8 cellular contexts compared by ENCODE assay signal in genomic region chr2:216339456-216340279, GRCh38. TPM values are rescaled to one million over a fixed set of nuclear protein-coding genes. Genes with fewer than 3 reads are reported as not detected.
DNase-seq lines count a peak whose midpoint lies in the region; ATAC-seq, FAIRE-seq and TF ChIP-seq lines count a peak whose summit lies in the region.

No MANE protein-coding gene starts in this region.

- H3K27ac ChIP-seq in GM23338 (ENCODE audit: low read depth) (peak overlapping the region; percentile 46; the same call in 1 of the 2 replicates), small intestine (ENCODE audit: low read depth in 1 of 2, low read length in 1 of 2) (peak overlapping the region in 1 of 2 donors; percentile 56)

- H3K36me3 ChIP-seq in GM23338 (ENCODE audit: insufficient read depth) (no peaks in the 10 kb centered on the region), small intestine (ENCODE audit: control insufficient read depth in 2 of 2, insufficient read depth in 2 of 2, low read length in 2 of 2) (no peaks in the 10 kb centered on the region)

- H3K36me3 Mint-ChIP-seq in GM23338 (ENCODE audit: low read depth): no peaks in the 10 kb centered on the region

- peaks cover 2% of the 10 kb centered on the region; the same call in 1 of the 2 replicates for H3F3A ChIP-seq in GM23338 (replicated peaks; ENCODE audit: low read depth)

- WGBS in small intestine, 3 donors: 32 to 42% (median 37%) methylated on average over 7 of the region's 7 CpGs

- no peaks in the 10 kb centered on the region for H3K9me3 Mint-ChIP-seq in GM23338

- TF ChIP-seq CTCF in GM23338 (conservative IDR thresholded peaks at IDR 0.05; ENCODE audit: low read depth in 2 of 2): no peak

- H3K27ac Mint-ChIP-seq in GM23338: peak overlapping the region; percentile 75

- peaks cover 20% of the 10 kb centered on the region; the same call in 1 of the 2 replicates for H3K9me2 ChIP-seq in GM23338 (ENCODE audit: insufficient read depth)

- H3K4me2 ChIP-seq in GM23338: peak overlapping the region; percentile 55

- H3K4me3 ChIP-seq in GM23338: peak overlapping the region; percentile 12; the same call in 1 of the 2 replicates
- no peak overlapping the region for H3K4me3 ChIP-seq in small intestine (ENCODE audit: low read depth in 1 of 2, low read length in 2 of 2)

- FAIRE-seq in small intestine (lab: Jason Lieb, UNC): no peak

- no peaks in the 10 kb centered on the region for H4K20me1 ChIP-seq in GM23338 (replicated peaks; ENCODE audit: insufficient read depth)

- H3K9me3 ChIP-seq in small intestine (ENCODE audit: control insufficient read depth, low read depth): no peaks in the 10 kb centered on the region

- peaks cover 5% of the 10 kb centered on the region for H3K27me3 Mint-ChIP-seq in GM23338 (ENCODE audit: insufficient read depth, low read depth, poor library complexity)

- no peak overlapping the region for H2AFZ ChIP-seq in GM23338

- H3K27me3 ChIP-seq in GM23338 (ENCODE audit: insufficient read depth) (no peaks in the 10 kb centered on the region), small intestine (ENCODE audit: control insufficient read depth in 2 of 2, insufficient read depth in 2 of 2, low read length in 2 of 2) (no peaks in the 10 kb centered on the region)

- H3K4me1 Mint-ChIP-seq in GM23338: peaks cover 50% of the 10 kb centered on the region

- DNase-seq in GM23338 (ENCODE audit: low spot score): peak; percentile 96
- peak; percentile 97 to 98 for DNase-seq in NCI-H524 (lab: John Stamatoyannopoulos, UW)
- peak; percentile 46 for DNase-seq in fibroblast of gingiva (ENCODE audit: low read depth)
- peak; percentile 60 for DNase-seq in occipital lobe (lab: John Stamatoyannopoulos, UW)
- DNase-seq in cerebellar nuclear complex (lab: John Stamatoyannopoulos, UW): no peak
- DNase-seq in small intestine: no peak

- peak overlapping the region; percentile 22; the same call in 2 of the 3 replicates for H3K4me3 Mint-ChIP-seq in GM23338

- peaks cover 35% of the 10 kb centered on the region for H3K4me1 ChIP-seq in GM23338 (ENCODE audit: insufficient read depth)
- no peaks in the 10 kb centered on the region for H3K4me1 ChIP-seq in small intestine (ENCODE audit: control insufficient read depth in 2 of 2, insufficient read depth in 1 of 2, low read depth in 1 of 2, low read length in 1 of 2)

- H3K79me2 ChIP-seq in GM23338 (replicated peaks; ENCODE audit: insufficient read depth): no peaks in the 10 kb centered on the region

- ATAC-seq in GM23338 (peak; percentile 94), GM21423 (IDR thresholded peaks at IDR 0.05; ENCODE audit: unreplicated experiment) (no peak), GM19351 (IDR thresholded peaks at IDR 0.05; ENCODE audit: unreplicated experiment) (no peak)

TF ChIP-seq in GM23338, 12 proteins besides CTCF, POLR2A, EP300 and RAD21:
- TF ChIP-seq NANOG (IDR thresholded peaks at IDR 0.05; ENCODE audit: borderline replicate concordance) (no peak), CREB1 (CRISPR knock-in tag; IDR thresholded peaks at IDR 0.05; ENCODE audit: low read depth) (no peak), JUNB (IDR thresholded peaks at IDR 0.05; ENCODE audit: unreplicated experiment) (no peak), REST (IDR thresholded peaks at IDR 0.05; ENCODE audit: unreplicated experiment) (no peak), POLR2AphosphoS5 (IDR thresholded peaks at IDR 0.05; ENCODE audit: low read depth) (peak; percentile 66), ETS1 (IDR thresholded peaks at IDR 0.05) (peak; percentile 65), ZNF114 (CRISPR knock-in tag; IDR thresholded peaks at IDR 0.05) (no peak)

RNA-seq across cellular contexts. Expression of gene MARCHF4, which starts 32.6 kb away (rescaled TPM):
- 1.1 and 1.2 TPM in 2 replicates for total RNA-seq in GM23338 (2014; rRNA removed; shearing (Covaris generic))
- 0.45 and 0.70 TPM in 2 replicates for polyA plus RNA-seq in GM23338 (2016; fragmentation: Nextera tagmentation; extraction: Ambion mirVana)
- total RNA-seq in occipital lobe: 8.7 TPM
- polyA plus RNA-seq in small intestine: under 1 TPM in 2 of 3 donors, not detected in 1; 0.27 to 0.82 TPM

Comparison
In these comparisons a context has a peak if more than half of its experiments do, and no peak if none do; other contexts are left out.
1. DNase-seq: peak in GM23338 (single experiment), NCI-H524 (2 of 2), fibroblast of gingiva (single experiment) and occipital lobe (single experiment); none in cerebellar nuclear complex (0 of 2) and small intestine (single experiment).